Comparison of ENCODE assay signal across 8 cellular contexts in genomic region chr2:170155022-170155722, GRCh38.
A peak's percentile ranks its signal among the peaks of the same experiment; 100 is the strongest.
DNase-seq lines count a peak whose midpoint lies in the region; ATAC-seq and TF ChIP-seq lines count a peak whose summit lies in the region.

No MANE protein-coding gene starts in this region.

- H3K4me3 ChIP-seq in Loucy (ENCODE audit: low read length, poor library complexity, severe bottlenecking) = no peak overlapping the region

- H3K4me2 ChIP-seq in Loucy (ENCODE audit: low read depth, low read length, poor library complexity, severe bottlenecking) = no peak overlapping the region

- H3K4me1 ChIP-seq in Loucy (ENCODE audit: insufficient read depth, low read length, poor library complexity, severe bottlenecking) = no peaks in the 10 kb centered on the region

- no peaks in the 10 kb centered on the region for H3K27me3 ChIP-seq in Loucy (ENCODE audit: insufficient read depth, low read length, poor library complexity, severe bottlenecking)

- peak overlapping the region; percentile 49 for H2AFZ ChIP-seq in Loucy (ENCODE audit: low read length)

- no peak overlapping the region for H3K9ac ChIP-seq in Loucy (ENCODE audit: low read depth, low read length, poor library complexity, severe bottlenecking)

- no peaks in the 10 kb centered on the region for H3F3A ChIP-seq in Loucy (ENCODE audit: low read depth)

- H3K9me2 ChIP-seq in Loucy (replicated peaks; ENCODE audit: low read depth, low read length) = no peaks in the 10 kb centered on the region

- peak; percentile 48 for ATAC-seq in GM19463 (IDR thresholded peaks at IDR 0.05; ENCODE audit: unreplicated experiment)
- ATAC-seq in HG02840 (IDR thresholded peaks at IDR 0.05; ENCODE audit: low FRiP score, unreplicated experiment) = no peak

- TF ChIP-seq CTCF in Loucy (conservative IDR thresholded peaks at IDR 0.05; ENCODE audit: low read length) = no peak

- H3K36me3 ChIP-seq in Loucy (ENCODE audit: insufficient read depth, low read length) = no peaks in the 10 kb centered on the region

- H4K20me1 ChIP-seq in Loucy (ENCODE audit: insufficient read depth, low read length, poor library complexity, severe bottlenecking) = no peaks in the 10 kb centered on the region

- H3K79me2 ChIP-seq in Loucy (ENCODE audit: insufficient read depth, low read length) = no peaks in the 10 kb centered on the region

- peak; percentile 52 for DNase-seq in AG08396 (ENCODE audit: low spot score)
- DNase-seq in erythroblast (lab: John Stamatoyannopoulos, UW) = peak; percentile 33 to 40
- DNase-seq in epidermal melanocyte (ENCODE audit: insufficient read length, low spot score) = no peak
- DNase-seq in NCI-H526 treated with DMSO at 0.1 percent for 48 hours (lab: John Stamatoyannopoulos, UW) = no peak
- no peak for DNase-seq in NCI-H2196 (lab: John Stamatoyannopoulos, UW; ENCODE audit: unreplicated experiment)

- no peaks in the 10 kb centered on the region for H3K9me3 ChIP-seq in Loucy (ENCODE audit: insufficient read depth, low read depth, low read length)

- no peak for TF ChIP-seq POLR2A in erythroblast (IDR thresholded peaks at IDR 0.05; ENCODE audit: low read length)

Comparison
In these comparisons a context has a peak if more than half of its experiments do, and no peak if none do; other contexts are left out.
1. DNase-seq: peak in AG08396 (single experiment) and erythroblast (2 of 2); none in epidermal melanocyte (single experiment), NCI-H526 treated with DMSO at 0.1 percent for 48 hours (single experiment) and NCI-H2196 (single experiment).